In the genomic region with DNA sequence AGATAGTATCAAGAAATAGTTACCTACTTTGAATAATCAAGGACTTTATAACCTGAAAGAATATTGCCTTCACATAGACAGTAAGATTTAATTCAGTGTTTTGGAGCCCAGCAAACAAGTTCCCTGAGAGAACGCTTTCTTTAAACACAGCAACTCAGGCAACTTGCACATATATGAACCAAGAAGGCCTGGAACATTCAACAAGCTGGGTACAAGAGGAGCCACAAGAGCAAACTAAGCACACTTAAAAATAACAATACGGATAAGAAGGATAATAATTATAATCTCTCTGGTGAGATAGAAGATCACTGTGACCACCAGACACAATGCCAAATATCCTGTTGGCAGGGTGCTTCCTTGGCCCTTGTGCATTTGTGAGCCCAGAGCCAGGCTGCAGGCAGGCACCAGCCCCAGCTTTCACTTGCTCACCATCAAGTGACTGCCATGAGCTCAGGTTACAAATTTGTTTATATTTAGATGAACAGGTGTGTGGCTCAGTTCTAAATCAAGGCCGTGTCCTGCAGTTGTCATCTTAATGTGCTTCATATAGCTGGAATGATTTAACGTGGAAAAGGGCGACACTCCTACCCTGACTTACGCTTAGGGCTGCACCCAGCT, we compare ENCODE assay signal across 22 cellular contexts.
A peak's percentile ranks its signal among the peaks of the same experiment; 100 is the strongest.
DNase-seq lines count a peak whose midpoint lies in the region; ATAC-seq and TF ChIP-seq lines count a peak whose summit lies in the region.
"Had no signal": no experiment of that assay in that cellular context is flagged by ENCODE, and none has a peak within 500 bp of the region (broad histone marks: within the 10 kb centered on the region; RNA-seq: fewer than 3 reads in every experiment).

No MANE protein-coding gene starts in this region.

- H3K36me3 Mint-ChIP-seq in nephron (ENCODE audit: low read depth): no peaks in the 10 kb centered on the region
- H3K36me3 Mint-ChIP-seq in activated CD8-positive, alpha-beta T cell treated with anti-CD3 and anti-CD28 coated beads, Interleukin-2, amount 10 ng/mL, durations not matched to agents 7 days and 5 days (ENCODE audit: low read depth): no peaks in the 10 kb centered on the region
- H3K36me3 Mint-ChIP-seq: CD4-positive, CD25-positive, alpha-beta regulatory T cell had no signal

- H3K4me1 Mint-ChIP-seq in nephron: peaks cover 24% of the 10 kb centered on the region
- H3K4me1 Mint-ChIP-seq in activated CD8-positive, alpha-beta T cell treated with anti-CD3 and anti-CD28 coated beads, Interleukin-2, amount 10 ng/mL, durations not matched to agents 7 days and 5 days (ENCODE audit: low read depth): no peaks in the 10 kb centered on the region
- H3K4me1 Mint-ChIP-seq: CD4-positive, CD25-positive, alpha-beta regulatory T cell had no signal

- ATAC-seq in activated CD8-positive, alpha-beta T cell treated with anti-CD3 and anti-CD28 coated beads, Interleukin-2, amount 10 ng/mL, durations not matched to agents 7 days and 5 days: no peak
- ATAC-seq: left lobe of liver; stimulated activated naive CD8-positive, alpha-beta T cell treated with anti-CD3 and anti-CD28 coated beads, Interleukin-15, Interleukin-2, amounts not matched to agents 100 U/mL and 50 U/mL, for 24 hours had no signal

- no peaks in the 10 kb centered on the region for H3K27me3 Mint-ChIP-seq in nephron (ENCODE audit: low read depth)
- H3K27me3 Mint-ChIP-seq in activated CD8-positive, alpha-beta T cell treated with anti-CD3 and anti-CD28 coated beads, Interleukin-2, amount 10 ng/mL, durations not matched to agents 7 days and 5 days (ENCODE audit: low read depth): peaks cover 5% of the 10 kb centered on the region
- H3K27me3 Mint-ChIP-seq: CD4-positive, CD25-positive, alpha-beta regulatory T cell had no signal

- DNase-seq in DMS53 (lab: John Stamatoyannopoulos, UW) (peak; percentile 12), DMS53 treated with DMSO at 0.1 percent for 48 hours (lab: John Stamatoyannopoulos, UW; ENCODE audit: unreplicated experiment) (no peak), NCI-H1105 treated with DMSO at 0.1 percent for 48 hours (lab: John Stamatoyannopoulos, UW) (peak; percentile 60), NCI-H2171 treated with DMSO at 0.1 percent for 48 hours (lab: John Stamatoyannopoulos, UW) (peak; percentile 77), D341Med (ENCODE audit: low spot score) (no peak), NK-92 (lab: John Stamatoyannopoulos, UW; ENCODE audit: unreplicated experiment) (no peak)
- DNase-seq in activated CD8-positive, alpha-beta T cell treated with anti-CD3 and anti-CD28 coated beads, Interleukin-2, amount 10 ng/mL, durations not matched to agents 7 days and 5 days: no peak
- DNase-seq: activated CD4-positive, alpha-beta T cell treated with anti-CD3 and anti-CD28 coated beads, Interleukin-2, amount 50 U/mL, for 4 hours; activated naive CD4-positive, alpha-beta T cell treated with anti-CD3 and anti-CD28 coated beads for 36 hours; brain microvascular endothelial cell; CD4-positive, CD25-positive, alpha-beta regulatory T cell; dorsolateral prefrontal cortex; hypothalamus; mesendoderm; NCI-H1048; NCI-H2227 treated with DMSO at 0.1 percent for 48 hours; stimulated activated naive CD8-positive, alpha-beta T cell treated with anti-CD3 and anti-CD28 coated beads, Interleukin-15, Interleukin-2, amounts not matched to agents 100 U/mL and 50 U/mL, for 24 hours; T-helper 1 cell; testis; uterus had no signal

- CTCF ChIA-PET in activated CD8-positive, alpha-beta T cell treated with anti-CD3 and anti-CD28 coated beads, Interleukin-2, amount 10 ng/mL, durations not matched to agents 7 days and 5 days (lab: Charles Lee): no interaction called here

- TF ChIP-seq CTCF in nephron (IDR thresholded peaks at IDR 0.05; ENCODE audit: unreplicated experiment in 3 of 3): no peak

- H3K27ac Mint-ChIP-seq in nephron: peak overlapping the region in 2 of 3 experiments; percentile 18 to 31
- H3K27ac Mint-ChIP-seq in activated CD8-positive, alpha-beta T cell treated with anti-CD3 and anti-CD28 coated beads, Interleukin-2, amount 10 ng/mL, durations not matched to agents 7 days and 5 days: no peak overlapping the region
- H3K27ac Mint-ChIP-seq: activated naive CD4-positive, alpha-beta T cell treated with anti-CD3 and anti-CD28 coated beads for 36 hours; CD4-positive, CD25-positive, alpha-beta regulatory T cell had no signal

- POLR2A ChIA-PET in activated CD8-positive, alpha-beta T cell treated with anti-CD3 and anti-CD28 coated beads, Interleukin-2, amount 10 ng/mL, durations not matched to agents 7 days and 5 days (lab: Charles Lee): no interaction called here

- no peaks in the 10 kb centered on the region for H3K9me3 Mint-ChIP-seq in nephron
- H3K9me3 Mint-ChIP-seq in activated CD8-positive, alpha-beta T cell treated with anti-CD3 and anti-CD28 coated beads, Interleukin-2, amount 10 ng/mL, durations not matched to agents 7 days and 5 days (ENCODE audit: insufficient read depth): no peaks in the 10 kb centered on the region
- H3K9me3 Mint-ChIP-seq: activated naive CD4-positive, alpha-beta T cell treated with anti-CD3 and anti-CD28 coated beads for 36 hours; CD4-positive, CD25-positive, alpha-beta regulatory T cell had no signal

- H3K4me3 Mint-ChIP-seq in nephron: no peak overlapping the region
- H3K4me3 Mint-ChIP-seq in activated CD8-positive, alpha-beta T cell treated with anti-CD3 and anti-CD28 coated beads, Interleukin-2, amount 10 ng/mL, durations not matched to agents 7 days and 5 days: no peak overlapping the region
- H3K4me3 Mint-ChIP-seq: activated naive CD4-positive, alpha-beta T cell treated with anti-CD3 and anti-CD28 coated beads for 36 hours; CD4-positive, CD25-positive, alpha-beta regulatory T cell had no signal

Comparison
In these comparisons a context has a peak if more than half of its experiments do, and no peak if none do; other contexts are left out.
1. DNase-seq: peak in DMS53 (single experiment), NCI-H1105 treated with DMSO at 0.1 percent for 48 hours (single experiment) and NCI-H2171 treated with DMSO at 0.1 percent for 48 hours (single experiment); none in DMS53 treated with DMSO at 0.1 percent for 48 hours (single experiment), activated CD8-positive, alpha-beta T cell treated with anti-CD3 and anti-CD28 coated beads, Interleukin-2, amount 10 ng/mL, durations not matched to agents 7 days and 5 days (single experiment), D341Med (single experiment) and NK-92 (single experiment).